8 cellular contexts compared by ENCODE assay signal in the genomic region with DNA sequence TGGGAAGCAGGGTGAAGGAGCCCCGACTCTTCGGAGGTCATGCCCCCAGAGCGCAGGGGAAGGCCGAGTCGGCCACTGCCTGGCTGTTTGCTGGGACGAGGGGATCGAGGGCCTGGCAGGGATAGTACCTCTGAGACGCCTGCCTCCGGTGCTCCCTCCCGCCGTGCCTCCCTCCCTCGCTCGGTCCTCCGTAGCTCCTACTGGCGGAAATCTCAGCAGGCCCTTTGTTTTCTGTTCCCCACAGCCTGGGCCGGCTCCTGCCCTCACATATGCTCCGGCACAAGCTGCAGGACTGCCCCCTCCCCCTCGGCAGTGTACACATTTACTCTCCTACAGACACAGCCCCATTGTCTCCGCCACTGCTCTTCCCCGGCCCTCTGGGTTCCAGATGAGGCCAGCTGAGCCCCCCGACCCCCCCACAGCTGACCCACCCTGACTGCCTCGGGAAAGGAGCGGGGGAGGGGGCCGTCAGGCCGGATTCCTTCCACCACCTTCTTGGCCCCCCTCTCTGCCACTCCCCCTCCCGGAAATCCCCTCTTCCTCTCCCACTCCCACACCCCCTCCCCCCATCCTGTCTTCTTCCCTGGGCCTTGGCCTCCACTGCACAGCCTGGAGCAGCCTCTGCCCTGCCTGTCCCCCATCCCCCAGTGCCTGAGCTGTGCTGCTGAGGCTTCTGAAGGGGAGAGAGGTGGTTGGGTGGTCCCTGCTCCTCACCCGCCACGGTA. TPM values are rescaled to one million over a fixed set of nuclear protein-coding genes. Genes with fewer than 3 reads are reported as not detected.
DNase-seq lines count a peak whose midpoint lies in the region; ATAC-seq, FAIRE-seq and TF ChIP-seq lines count a peak whose summit lies in the region.

No MANE protein-coding gene starts in this region.

- H3K9ac ChIP-seq in keratinocyte (ENCODE audit: control insufficient read depth, extremely low read depth, insufficient read depth, low read length) = peak overlapping the region; percentile 96

- H3K4me3 ChIP-seq in keratinocyte (ENCODE audit: control insufficient read depth in 2 of 3, extremely low read depth in 1 of 3, insufficient read depth in 2 of 3, low read depth in 1 of 3, low read length in 3 of 3) (peak overlapping the region; percentile 88 to 98 (median 89)), spleen (peak overlapping the region; percentile 60 to 91 (median 70))

- H3K4me1 ChIP-seq in keratinocyte (ENCODE audit: control insufficient read depth, extremely low read depth, insufficient read depth, low read length) = peaks cover 36% of the 10 kb centered on the region
- H3K4me1 ChIP-seq in spleen = peaks cover 34 to 98% (median 89%) of the 10 kb centered on the region in 6 donors

- H3K4me2 ChIP-seq in keratinocyte (ENCODE audit: control insufficient read depth, extremely low read depth, insufficient read depth, low read depth, low read length) = peak overlapping the region; percentile 87

- ATAC-seq in GM21526 (IDR thresholded peaks at IDR 0.05; ENCODE audit: low FRiP score, unreplicated experiment) = no peak

- dilution Hi-C loops in keratinocyte (cut with MboI; ENCODE audit: extremely low pct_ligation_motif_present, low sequenced_read_pairs) = no loop called here

- H3K79me2 ChIP-seq in keratinocyte (ENCODE audit: control insufficient read depth, insufficient read depth, low read length) = peaks cover 55% of the 10 kb centered on the region

- DNase-seq in AG08395 (ENCODE audit: low spot score) (peak; percentile 17), GM19239 (ENCODE audit: insufficient read length, low spot score) (no peak), OCI-M1 (lab: John Stamatoyannopoulos, UW) (peak; percentile 68), cerebellar cortex (ENCODE audit: low spot score) (peak; percentile 62), keratinocyte (ENCODE audit: low read depth, low spot score) (no peak), spleen (peak; percentile 85), GF-D8 (lab: John Stamatoyannopoulos, UW) (no peak)

- H3K9me3 ChIP-seq in keratinocyte (ENCODE audit: control insufficient read depth, low read depth, low read length) = peaks cover 9% of the 10 kb centered on the region
- no peaks in the 10 kb centered on the region for H3K9me3 ChIP-seq in spleen

- H3K9me1 ChIP-seq in keratinocyte (ENCODE audit: control insufficient read depth, extremely low read depth, insufficient read depth, low read length) = peaks cover 7% of the 10 kb centered on the region

- H3K36me3 ChIP-seq in keratinocyte (ENCODE audit: control insufficient read depth in 2 of 2, extremely low read depth in 1 of 2, insufficient read depth in 2 of 2, low read length in 2 of 2) (peaks cover 29 to 34% of the 10 kb centered on the region in 2 experiments), spleen (peaks cover 0 to 32% (median 25%) of the 10 kb centered on the region in 6 donors)

- no peak for TF ChIP-seq POLR2A in spleen (IDR thresholded peaks at IDR 0.05)

- H2AFZ ChIP-seq in keratinocyte (ENCODE audit: control insufficient read depth, low read length) = no peak overlapping the region

- intact Hi-C loops in spleen (cut with DNase I; ENCODE audit: low total_unique reads) = no loop called here

- peaks cover 34% of the 10 kb centered on the region for H4K20me1 ChIP-seq in keratinocyte (ENCODE audit: control insufficient read depth, extremely low read depth, insufficient read depth, low read length)

- H3K27ac ChIP-seq in keratinocyte (ENCODE audit: control insufficient read depth, insufficient read depth, low read length) (peak overlapping the region; percentile 91), spleen (peak overlapping the region; percentile 81 to 96 (median 93))

- FAIRE-seq in GM19239 (lab: Jason Lieb, UNC) (peak; percentile 55), keratinocyte (lab: Jason Lieb, UNC) (no peak)

- 2 to 5% (median 4%) methylated on average over 25 to 28 of the region's 28 CpGs for WGBS in spleen, 5 donors

- TF ChIP-seq CTCF in keratinocyte (optimal IDR thresholded peaks at IDR 0.05 in 1 of 3, IDR thresholded peaks at IDR 0.05 in 1 of 3, conservative IDR thresholded peaks at IDR 0.05 in 1 of 3; ENCODE audit: extremely low read depth in 1 of 3, insufficient read depth in 2 of 3, low read length in 3 of 3) = no peak
- no peak for TF ChIP-seq CTCF in spleen (IDR thresholded peaks at IDR 0.05 in 8 of 11, conservative IDR thresholded peaks at IDR 0.05 in 3 of 11)

- no peaks in the 10 kb centered on the region for H3K27me3 ChIP-seq in keratinocyte (ENCODE audit: control insufficient read depth, extremely low read depth, insufficient read depth, low read length)
- H3K27me3 ChIP-seq in spleen (replicated peaks in 1 of 7) = peaks cover 0 to 14% (median 0%) of the 10 kb centered on the region in 7 donors

RNA-seq across cellular contexts. Expression of a gene that starts 1.4 kb away (rescaled TPM):
- polyA plus RNA-seq in keratinocyte = 57.3 to 69.4 TPM (median 60.5 TPM) in 3 replicates
- 12.1 TPM for polyA plus RNA-seq in keratinocyte (2011; ENCODE audit: low read depth)
- 34.2 and 49.5 TPM in 2 replicates for polyA plus RNA-seq in keratinocyte (2011; cell fraction: cytosol; rRNA removed)
- polyA plus RNA-seq in keratinocyte (2011; cell fraction: nucleus; rRNA removed) = 136 and 156 TPM in 2 replicates
- polyA plus RNA-seq in keratinocyte (2012; ENCODE audit: low replicate concordance) = 29.3 and 55.3 TPM in 2 replicates
- polyA minus RNA-seq in keratinocyte = 78.9 to 246 TPM (median 103 TPM) in 3 replicates
- polyA minus RNA-seq in keratinocyte (2011; cell fraction: cytosol; rRNA and poly(A)+ RNA removed) = 74.6 TPM
- polyA minus RNA-seq in keratinocyte (2011; cell fraction: nucleus; rRNA and poly(A)+ RNA removed) = 85.4 and 89.2 TPM in 2 replicates
- total RNA-seq in spleen = 10 to 100 TPM; 19.8 to 75.5 (median 32.7) TPM
- 10 to 100 TPM; 24.8 to 38.1 (median 35.6) TPM for polyA plus RNA-seq in spleen

RNA-seq across cellular contexts. Expression of a gene that starts 16.6 kb away (rescaled TPM):
- polyA plus RNA-seq in keratinocyte (4.1 to 6.2 TPM (median 4.3 TPM) in 3 replicates), spleen (10 to 100 TPM in 1 of 3 donors, 1 to 10 TPM in 2; 7.3 to 14.3 (median 7.7) TPM)
- 0.17 TPM for polyA plus RNA-seq in keratinocyte (2011; ENCODE audit: low read depth)
- 2.1 and 3.0 TPM in 2 replicates for polyA plus RNA-seq in keratinocyte (2011; cell fraction: cytosol; rRNA removed)
- polyA plus RNA-seq in keratinocyte (2011; cell fraction: nucleus; rRNA removed) = 12.1 and 12.5 TPM in 2 replicates
- 0.80 and 2.6 TPM in 2 replicates for polyA plus RNA-seq in keratinocyte (2012; ENCODE audit: low replicate concordance)
- 7.7 to 9.8 TPM (median 9.6 TPM) in 3 replicates for polyA minus RNA-seq in keratinocyte
- 2.3 TPM for polyA minus RNA-seq in keratinocyte (2011; cell fraction: cytosol; rRNA and poly(A)+ RNA removed)
- 3.7 and 5.8 TPM in 2 replicates for polyA minus RNA-seq in keratinocyte (2011; cell fraction: nucleus; rRNA and poly(A)+ RNA removed)
- total RNA-seq in spleen = 10 to 100 TPM in 6 of 7 donors, 1 to 10 TPM in 1; 8.9 to 17.6 (median 12.8) TPM

RNA-seq across cellular contexts. Expression of a gene that starts 19.2 kb away (rescaled TPM):
- polyA plus RNA-seq in keratinocyte (12.0 to 14.7 TPM (median 14.0 TPM) in 3 replicates), spleen (1 to 10 TPM; 2.3 to 3.5 (median 2.4) TPM)
- 1.1 TPM for polyA plus RNA-seq in keratinocyte (2011; ENCODE audit: low read depth)
- 11.8 and 15.0 TPM in 2 replicates for polyA plus RNA-seq in keratinocyte (2011; cell fraction: cytosol; rRNA removed)
- 9.3 and 9.5 TPM in 2 replicates for polyA plus RNA-seq in keratinocyte (2011; cell fraction: nucleus; rRNA removed)
- 12.2 and 12.6 TPM in 2 replicates for polyA plus RNA-seq in keratinocyte (2012; ENCODE audit: low replicate concordance)
- 12.0 to 13.8 TPM (median 13.1 TPM) in 3 replicates for polyA minus RNA-seq in keratinocyte
- polyA minus RNA-seq in keratinocyte (2011; cell fraction: cytosol; rRNA and poly(A)+ RNA removed) = 8.8 TPM
- 3.4 and 8.8 TPM in 2 replicates for polyA minus RNA-seq in keratinocyte (2011; cell fraction: nucleus; rRNA and poly(A)+ RNA removed)
- 1 to 10 TPM in 5 of 7 donors, under 1 TPM in 1, not detected in 1; 0.97 to 2.6 (median 2.0) TPM for total RNA-seq in spleen

RNA-seq across cellular contexts. Expression of a gene that starts 25.4 kb away (rescaled TPM):
- polyA plus RNA-seq in keratinocyte = 976 to 1,971 TPM (median 1,096 TPM) in 3 replicates
- 1,360 TPM for polyA plus RNA-seq in keratinocyte (2011; ENCODE audit: low read depth)
- 1,303 and 1,911 TPM in 2 replicates for polyA plus RNA-seq in keratinocyte (2011; cell fraction: cytosol; rRNA removed)
- 362 and 498 TPM in 2 replicates for polyA plus RNA-seq in keratinocyte (2011; cell fraction: nucleus; rRNA removed)
- 1,164 and 2,033 TPM in 2 replicates for polyA plus RNA-seq in keratinocyte (2012; ENCODE audit: low replicate concordance)
- 118 to 1,597 TPM (median 833 TPM) in 3 replicates for polyA minus RNA-seq in keratinocyte
- polyA minus RNA-seq in keratinocyte (2011; cell fraction: cytosol; rRNA and poly(A)+ RNA removed) = 861 TPM
- polyA minus RNA-seq in keratinocyte (2011; cell fraction: nucleus; rRNA and poly(A)+ RNA removed) = 131 and 202 TPM in 2 replicates
- total RNA-seq in spleen = 1,000 to 10,000 TPM in 4 of 7 donors, 100 to 1,000 TPM in 3; 571 to 2,010 (median 1,472) TPM
- polyA plus RNA-seq in spleen = 1,000 to 10,000 TPM; 2,562 to 3,144 (median 3,044) TPM

RNA-seq across cellular contexts. Expression of a gene that starts 27.5 kb away (rescaled TPM):
- polyA plus RNA-seq in keratinocyte = 115 to 180 TPM (median 134 TPM) in 3 replicates
- polyA plus RNA-seq in keratinocyte (2011; ENCODE audit: low read depth) = 26.8 TPM
- 119 and 128 TPM in 2 replicates for polyA plus RNA-seq in keratinocyte (2011; cell fraction: cytosol; rRNA removed)
- polyA plus RNA-seq in keratinocyte (2011; cell fraction: nucleus; rRNA removed) = 105 TPM in 2 replicates
- polyA plus RNA-seq in keratinocyte (2012; ENCODE audit: low replicate concordance) = 41.3 and 114 TPM in 2 replicates
- polyA minus RNA-seq in keratinocyte = 125 to 177 TPM (median 135 TPM) in 3 replicates
- polyA minus RNA-seq in keratinocyte (2011; cell fraction: cytosol; rRNA and poly(A)+ RNA removed) = 104 TPM
- polyA minus RNA-seq in keratinocyte (2011; cell fraction: nucleus; rRNA and poly(A)+ RNA removed) = 23.2 and 26.4 TPM in 2 replicates
- 100 to 1,000 TPM in 1 of 7 donors, 10 to 100 TPM in 6; 31.4 to 111 (median 49.4) TPM for total RNA-seq in spleen
- polyA plus RNA-seq in spleen = 10 to 100 TPM; 45.6 to 59.5 (median 56.6) TPM

Comparison
In these comparisons a context has a peak if more than half of its experiments do, and no peak if none do; other contexts are left out.
1. DNase-seq: peak in AG08395 (single experiment), OCI-M1 (single experiment), cerebellar cortex (single experiment) and spleen (single experiment); none in GM19239 (single experiment), keratinocyte (single experiment) and GF-D8 (single experiment).